In the genomic region with DNA sequence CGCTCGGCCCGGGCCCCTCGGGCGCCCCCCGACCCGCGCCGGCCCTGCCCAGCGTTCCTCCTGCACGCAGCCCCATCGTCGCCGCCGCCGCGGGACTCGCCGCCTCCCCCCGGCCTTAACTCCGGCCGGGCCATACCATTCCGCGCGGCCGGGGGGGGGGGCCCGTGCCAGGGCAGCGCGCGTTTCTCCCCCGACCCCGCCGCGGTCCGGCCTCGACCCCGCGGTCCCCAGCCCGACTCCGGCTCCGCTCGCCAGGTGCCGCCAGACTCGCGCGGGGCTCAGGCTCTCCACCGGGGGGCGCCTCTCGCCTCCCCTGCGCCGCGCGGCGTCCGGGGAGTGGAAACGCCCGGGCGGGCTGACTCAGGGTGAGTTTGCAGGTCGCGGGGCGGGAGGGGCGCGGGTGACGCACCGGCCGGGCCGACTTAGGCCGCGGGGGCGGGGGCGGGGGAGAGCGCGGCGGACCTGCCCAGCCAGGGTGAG, we compare ENCODE assay signal across 1 cellular context.
A peak's percentile ranks its signal among the peaks of the same experiment; 100 is the strongest.
TF ChIP-seq lines count a peak whose summit lies in the region.

TSS of gene SRXN1 (minus strand) at position 91 of the 480 bp plus-strand sequence. CDS start at position 76, 15 bp downstream.

TF ChIP-seq in GM12878, 131 proteins besides CTCF, POLR2A, EP300 and RAD21 (continued from another document):
- TF ChIP-seq PKNOX1 (IDR thresholded peaks at IDR 0.05): no peak
- TF ChIP-seq ZNF217 (IDR thresholded peaks at IDR 0.05): peak; percentile 24; the same call in 1 of the 2 replicates
- 0 out of 2 replicates have a peak, but pooled peaks have one; percentile 9 for TF ChIP-seq NKRF (conservative IDR thresholded peaks at IDR 0.05)
- 0 out of 2 replicates have a peak, but pooled peaks have one; percentile 18 for TF ChIP-seq CREM (IDR thresholded peaks at IDR 0.05; ENCODE audit: low read depth)
- no peak for TF ChIP-seq PAX5 (IDR thresholded peaks at IDR 0.05; ENCODE audit: borderline replicate concordance, low read depth, low read length)
TF ChIP-seq in GM12878: peak in this region for 32.
